Comparison of ENCODE assay signal across 8 cellular contexts in the genomic region with DNA sequence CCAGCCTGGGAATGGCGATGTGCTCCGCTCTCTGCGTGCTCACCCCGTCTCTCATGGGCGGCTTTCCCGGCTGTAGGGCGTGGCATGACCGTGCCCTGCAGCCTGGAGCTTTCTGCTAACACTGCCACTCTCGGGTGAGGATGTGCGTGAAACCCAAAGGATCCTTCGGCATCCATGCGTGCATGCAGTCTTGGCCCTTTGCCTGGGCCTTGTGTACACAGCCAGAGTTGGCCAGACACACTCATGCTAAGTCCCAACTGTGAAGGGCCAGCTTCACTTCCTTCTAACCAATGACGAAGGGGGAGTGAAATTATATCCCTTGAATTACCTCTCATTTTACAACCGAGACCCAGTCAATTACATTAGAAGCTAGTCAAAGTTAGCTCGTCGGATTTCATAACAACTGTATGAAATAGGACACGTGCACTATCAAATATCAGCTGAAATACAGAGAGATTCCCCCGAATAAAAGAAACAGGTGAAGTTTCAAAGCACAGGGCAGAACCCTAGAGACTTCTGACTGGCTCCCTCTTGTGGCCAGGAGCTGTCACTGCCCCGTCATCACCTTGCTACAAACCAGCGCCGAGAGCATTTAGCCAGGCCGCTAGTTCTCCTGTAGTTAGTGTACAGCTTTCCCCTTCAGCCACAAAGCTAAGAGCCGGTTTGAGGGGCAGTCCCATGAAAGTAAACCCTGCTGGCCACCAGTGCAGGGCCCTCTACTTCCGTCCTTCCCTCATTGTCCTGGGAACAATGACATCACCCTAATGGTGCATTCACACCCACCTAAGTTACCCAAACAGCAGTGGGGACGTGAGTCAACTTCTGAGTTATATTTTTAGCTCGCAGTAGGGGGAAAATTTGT.
A peak's percentile ranks its signal among the peaks of the same experiment; 100 is the strongest.
DNase-seq lines count a peak whose midpoint lies in the region; ATAC-seq and TF ChIP-seq lines count a peak whose summit lies in the region.

No MANE protein-coding gene starts in this region.

- peak; percentile 60 to 71 (median 65) for DNase-seq in CD4-positive, alpha-beta memory T cell
- DNase-seq in NCI-H748 (lab: John Stamatoyannopoulos, UW; ENCODE audit: unreplicated experiment) (peak; percentile 76), mesothelial cell of epicardium (ENCODE audit: low spot score in 2 of 2, unreplicated experiment in 2 of 2) (peak; percentile 36 to 72)
- peak; percentile 84 for DNase-seq in activated CD4-positive, alpha-beta memory T cell treated with anti-CD3 and anti-CD28 coated beads for 36 hours
- peak in 2 of 3 donors; percentile 30 to 55 for DNase-seq in effector memory CD4-positive, alpha-beta T cell
- DNase-seq in stimulated activated CD8-positive, alpha-beta memory T cell treated with anti-CD3 and anti-CD28 coated beads, Interleukin-4, amount 100 ng/mL, for 48 hours, result peak; percentile 80

- peak; percentile 86 for TF ChIP-seq CTCF in mesothelial cell of epicardium (IDR thresholded peaks at IDR 0.05; ENCODE audit: unreplicated experiment)

- peaks cover 0 to 42% (median 15%) of the 10 kb centered on the region in 4 donors for H3K4me1 Mint-ChIP-seq in CD4-positive, alpha-beta memory T cell
- H3K4me1 Mint-ChIP-seq in activated CD4-positive, alpha-beta memory T cell treated with anti-CD3 and anti-CD28 coated beads for 36 hours (ENCODE audit: low read depth), result peaks cover 18% of the 10 kb centered on the region
- H3K4me1 Mint-ChIP-seq in mesothelial cell of epicardium, result no peaks in the 10 kb centered on the region

- H3K4me1 ChIP-seq in CD4-positive, alpha-beta memory T cell (ENCODE audit: insufficient read depth, low read length), result peaks cover 37% of the 10 kb centered on the region
- H3K4me1 ChIP-seq in effector memory CD4-positive, alpha-beta T cell (ENCODE audit: control insufficient read depth, insufficient read depth, low read length, poor library complexity, severe bottlenecking), result no peaks in the 10 kb centered on the region

- peak overlapping the region in 3 of 8 donors; percentile 10 to 59 (median 49) for H3K4me3 Mint-ChIP-seq in CD4-positive, alpha-beta memory T cell
- no peak overlapping the region for H3K4me3 Mint-ChIP-seq in activated CD4-positive, alpha-beta memory T cell treated with anti-CD3 and anti-CD28 coated beads for 36 hours
- no peak overlapping the region for H3K4me3 Mint-ChIP-seq in mesothelial cell of epicardium

- H3K36me3 ChIP-seq in CD4-positive, alpha-beta memory T cell (ENCODE audit: insufficient read depth, low read length), result no peaks in the 10 kb centered on the region
- no peaks in the 10 kb centered on the region for H3K36me3 ChIP-seq in effector memory CD4-positive, alpha-beta T cell (ENCODE audit: control insufficient read depth, insufficient read depth, low read length)

- H3K27ac ChIP-seq in CD4-positive, alpha-beta memory T cell (ENCODE audit: low read depth, low read length), result no peak overlapping the region
- no peak overlapping the region for H3K27ac ChIP-seq in effector memory CD4-positive, alpha-beta T cell (ENCODE audit: insufficient read depth, low read length, poor library complexity, severe bottlenecking)

- no peak overlapping the region for H3K4me3 ChIP-seq in CD4-positive, alpha-beta memory T cell (ENCODE audit: low read length in 2 of 2)
- H3K4me3 ChIP-seq in effector memory CD4-positive, alpha-beta T cell (ENCODE audit: insufficient read depth, low read depth, low read length, poor library complexity, severe bottlenecking), result no peak overlapping the region

- intact Hi-C loops in CD4-positive, alpha-beta memory T cell (cut with micrococcal nuclease), result loop anchor here (1.0 kb wide), 2 partner anchors 16 to 156 kb away; no protein-coding TSS in a partner anchor
- intact Hi-C loops in activated CD4-positive, alpha-beta memory T cell treated with anti-CD3 and anti-CD28 coated beads for 36 hours (cut with micrococcal nuclease), result loop anchor here (1.0 kb wide), 7 partner anchors 16 to 196 kb away; no protein-coding TSS in a partner anchor

- H3K36me3 Mint-ChIP-seq in CD4-positive, alpha-beta memory T cell, result no peaks in the 10 kb centered on the region
- H3K36me3 Mint-ChIP-seq in activated CD4-positive, alpha-beta memory T cell treated with anti-CD3 and anti-CD28 coated beads for 36 hours, result no peaks in the 10 kb centered on the region
- no peaks in the 10 kb centered on the region for H3K36me3 Mint-ChIP-seq in mesothelial cell of epicardium

- no peaks in the 10 kb centered on the region for H3K9me3 ChIP-seq in CD4-positive, alpha-beta memory T cell (ENCODE audit: control insufficient read depth in 1 of 2, low read length in 2 of 2)
- H3K9me3 ChIP-seq in effector memory CD4-positive, alpha-beta T cell (ENCODE audit: control insufficient read depth, low read length), result no peaks in the 10 kb centered on the region

- H3K27ac Mint-ChIP-seq in CD4-positive, alpha-beta memory T cell, result peak overlapping the region in 2 of 7 donors; percentile 1 to 85
- H3K27ac Mint-ChIP-seq in activated CD4-positive, alpha-beta memory T cell treated with anti-CD3 and anti-CD28 coated beads for 36 hours, result no peak overlapping the region
- H3K27ac Mint-ChIP-seq in mesothelial cell of epicardium, result no peak overlapping the region

- peaks cover 0 to 13% of the 10 kb centered on the region in 2 donors for H3K27me3 Mint-ChIP-seq in CD4-positive, alpha-beta memory T cell
- H3K27me3 Mint-ChIP-seq in activated CD4-positive, alpha-beta memory T cell treated with anti-CD3 and anti-CD28 coated beads for 36 hours, result peaks cover 15% of the 10 kb centered on the region
- peaks cover 53% of the 10 kb centered on the region for H3K27me3 Mint-ChIP-seq in mesothelial cell of epicardium (ENCODE audit: low read depth)

- no peaks in the 10 kb centered on the region for H3K27me3 ChIP-seq in CD4-positive, alpha-beta memory T cell (ENCODE audit: insufficient read depth, low read length)
- H3K27me3 ChIP-seq in effector memory CD4-positive, alpha-beta T cell (replicated peaks; ENCODE audit: control insufficient read depth, insufficient read depth, low read length, poor library complexity, severe bottlenecking), result no peaks in the 10 kb centered on the region

- CTCF ChIA-PET in CD4-positive, alpha-beta memory T cell (lab: Charles Lee; ENCODE audit: partially characterized antibody), result interaction anchor here (0.6 to 4.6 kb wide), 39 partner anchors 9 to 1696 kb away, joined by 3 to 33 read pairs (median 4); no protein-coding TSS in a partner anchor
- CTCF ChIA-PET in activated CD4-positive, alpha-beta memory T cell treated with anti-CD3 and anti-CD28 coated beads for 36 hours (lab: Charles Lee), result interaction anchor here (0.6 to 9.2 kb wide), 56 partner anchors 9 to 783 kb away, joined by 3 to 170 read pairs (median 6); no protein-coding TSS in a partner anchor

- ATAC-seq in GM19452 (IDR thresholded peaks at IDR 0.05; ENCODE audit: unreplicated experiment), result peak; percentile 87
- peak; percentile 78 for ATAC-seq in HG03520 (IDR thresholded peaks at IDR 0.05; ENCODE audit: unreplicated experiment)

- peaks cover 0 to 2% (median 0%) of the 10 kb centered on the region in 8 donors for H3K9me3 Mint-ChIP-seq in CD4-positive, alpha-beta memory T cell
- no peaks in the 10 kb centered on the region for H3K9me3 Mint-ChIP-seq in activated CD4-positive, alpha-beta memory T cell treated with anti-CD3 and anti-CD28 coated beads for 36 hours
- no peaks in the 10 kb centered on the region for H3K9me3 Mint-ChIP-seq in mesothelial cell of epicardium

- POLR2A ChIA-PET in CD4-positive, alpha-beta memory T cell (lab: Charles Lee; ENCODE audit: partially characterized antibody), result no interaction called here
- POLR2A ChIA-PET in activated CD4-positive, alpha-beta memory T cell treated with anti-CD3 and anti-CD28 coated beads for 36 hours (lab: Charles Lee), result interaction anchor here (1.0 to 1.4 kb wide), 3 partner anchors 66 to 186 kb away, joined by 3 to 6 read pairs (median 3); no protein-coding TSS in a partner anchor
